In the genomic region with DNA sequence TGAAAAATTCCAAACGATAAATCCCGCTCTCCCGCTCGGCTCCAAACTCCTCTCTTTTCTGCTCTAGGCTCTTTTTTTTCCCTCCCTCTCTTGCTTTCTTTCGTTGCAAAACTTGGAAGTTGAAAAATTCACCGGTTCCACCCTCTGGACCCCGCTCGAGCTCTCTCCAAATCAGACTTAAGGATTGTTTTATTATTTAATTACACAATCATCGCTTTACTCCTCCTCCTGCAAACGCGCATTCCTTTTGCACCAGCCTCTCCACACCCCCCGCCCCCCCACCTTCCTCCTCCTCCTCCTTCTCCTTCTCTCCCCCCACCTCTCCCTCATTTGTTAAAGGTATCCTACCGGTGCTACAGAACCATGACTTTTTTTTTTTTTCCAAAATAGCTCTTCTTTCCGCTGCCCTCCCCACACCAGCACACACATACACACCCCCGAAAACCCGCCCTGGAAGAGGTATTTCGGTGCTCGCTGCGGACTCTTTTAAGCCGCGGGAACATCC, we compare ENCODE assay signal across 8 cellular contexts. TPM values are rescaled to one million over a fixed set of nuclear protein-coding genes. Genes with fewer than 3 reads are reported as not detected.
DNase-seq lines count a peak whose midpoint lies in the region; ATAC-seq and TF ChIP-seq lines count a peak whose summit lies in the region.

No MANE protein-coding gene starts in this region.

- no peaks in the 10 kb centered on the region for H3K9me3 ChIP-seq in neural progenitor cell (ENCODE audit: low read depth)

- no peak overlapping the region for H3K9ac ChIP-seq in neural progenitor cell

- H3K4me1 Mint-ChIP-seq in activated T-helper 17 cell treated with anti-CD3 and anti-CD28 coated beads, Interleukin-2, amount 50 U/mL, for 72 hours, result peaks cover 10% of the 10 kb centered on the region
- H3K4me1 Mint-ChIP-seq in neural progenitor cell, result peaks cover 40% of the 10 kb centered on the region

- peak overlapping the region; percentile 76 for H3K4me3 Mint-ChIP-seq in activated T-helper 17 cell treated with anti-CD3 and anti-CD28 coated beads, Interleukin-2, amount 50 U/mL, for 72 hours
- H3K4me3 Mint-ChIP-seq in neural progenitor cell, result peak overlapping the region; percentile 94

- H3K4me2 ChIP-seq in neural progenitor cell, result peak overlapping the region; percentile 79

- H3K27ac ChIP-seq in 22Rv1 (peak overlapping the region; percentile 96), neural progenitor cell (no peak overlapping the region)

- H3K79me2 ChIP-seq in neural progenitor cell (ENCODE audit: low read depth), result peaks cover 7% of the 10 kb centered on the region

- no peaks in the 10 kb centered on the region for H3K36me3 ChIP-seq in neural progenitor cell

- peaks cover 32% of the 10 kb centered on the region for H4K20me1 ChIP-seq in neural progenitor cell (ENCODE audit: low read depth)

- peaks cover 96% of the 10 kb centered on the region for H3K27me3 ChIP-seq in neural progenitor cell

- H3K4me3 ChIP-seq in GM12865 (ENCODE audit: low read depth, low read length) (peak overlapping the region; percentile 27; the same call in 1 of the 2 replicates), neural progenitor cell (peak overlapping the region; percentile 62)

- no peak for DNase-seq in GM12865 (ENCODE audit: low read depth)
- DNase-seq in NCI-H2081 treated with DMSO at 0.1 percent for 48 hours (lab: John Stamatoyannopoulos, UW), result peak; percentile 60
- peak; percentile 75 for DNase-seq in foreskin melanocyte
- peak; percentile 39 for DNase-seq in neural progenitor cell (ENCODE audit: low spot score)
- DNase-seq in stimulated activated CD4-positive, alpha-beta T cell treated with anti-CD3 and anti-CD28 coated beads, Interleukin-2, amount 100 ng/mL, for 24 hours, result no peak
- no peak for DNase-seq in stimulated activated naive CD4-positive, alpha-beta T cell (lab: John Stamatoyannopoulos, UW)

- peak overlapping the region; percentile 77 for H2AFZ ChIP-seq in neural progenitor cell (replicated peaks)

- H3F3A ChIP-seq in neural progenitor cell (ENCODE audit: low read depth), result peaks cover 5% of the 10 kb centered on the region

- H3K4me1 ChIP-seq in neural progenitor cell, result peaks cover 11% of the 10 kb centered on the region

- no peak for TF ChIP-seq CTCF in 22Rv1 (IDR thresholded peaks at IDR 0.05)
- TF ChIP-seq CTCF in GM12865 (IDR thresholded peaks at IDR 0.05; ENCODE audit: insufficient read depth, low read depth, low read length, missing control alignments), result no peak
- no peak for TF ChIP-seq CTCF in neural progenitor cell (IDR thresholded peaks at IDR 0.05)

- ATAC-seq in activated T-helper 17 cell treated with anti-CD3 and anti-CD28 coated beads, Interleukin-2, amount 50 U/mL, for 72 hours (replicated peaks), result no peak

- H3K36me3 Mint-ChIP-seq in activated T-helper 17 cell treated with anti-CD3 and anti-CD28 coated beads, Interleukin-2, amount 50 U/mL, for 72 hours (ENCODE audit: low read depth), result peaks cover 20% of the 10 kb centered on the region
- no peaks in the 10 kb centered on the region for H3K36me3 Mint-ChIP-seq in neural progenitor cell

- no peaks in the 10 kb centered on the region for H3K9me3 Mint-ChIP-seq in activated T-helper 17 cell treated with anti-CD3 and anti-CD28 coated beads, Interleukin-2, amount 50 U/mL, for 72 hours
- H3K9me3 Mint-ChIP-seq in neural progenitor cell, result no peaks in the 10 kb centered on the region

- H3K27ac Mint-ChIP-seq in activated T-helper 17 cell treated with anti-CD3 and anti-CD28 coated beads, Interleukin-2, amount 50 U/mL, for 72 hours, result no peak overlapping the region
- H3K27ac Mint-ChIP-seq in neural progenitor cell, result peak overlapping the region; percentile 96

- peaks cover 37% of the 10 kb centered on the region for H3K27me3 Mint-ChIP-seq in activated T-helper 17 cell treated with anti-CD3 and anti-CD28 coated beads, Interleukin-2, amount 50 U/mL, for 72 hours
- peaks cover 35% of the 10 kb centered on the region for H3K27me3 Mint-ChIP-seq in neural progenitor cell (ENCODE audit: insufficient read depth, low read depth)

RNA-seq across cellular contexts. Expression of a gene that starts 0.5 kb away (rescaled TPM):
- under 1 TPM in 1 of 2 donors, not detected in 1; 0.15 TPM for total RNA-seq in activated T-helper 17 cell treated with anti-CD3 and anti-CD28 coated beads, Interleukin-2, amount 50 U/mL, for 72 hours
- 0.30 and 0.40 TPM in 2 replicates for total RNA-seq in neural progenitor cell (ENCODE audit: low replicate concordance)

Comparison
In these comparisons a context has a peak if more than half of its experiments do, and no peak if none do; other contexts are left out.
1. DNase-seq: peak in NCI-H2081 treated with DMSO at 0.1 percent for 48 hours (single experiment), foreskin melanocyte (single experiment) and neural progenitor cell (single experiment); none in GM12865 (single experiment), stimulated activated CD4-positive, alpha-beta T cell treated with anti-CD3 and anti-CD28 coated beads, Interleukin-2, amount 100 ng/mL, for 24 hours (0 of 2) and stimulated activated naive CD4-positive, alpha-beta T cell (0 of 6).